10 cellular contexts compared by ENCODE assay signal in the genomic region with DNA sequence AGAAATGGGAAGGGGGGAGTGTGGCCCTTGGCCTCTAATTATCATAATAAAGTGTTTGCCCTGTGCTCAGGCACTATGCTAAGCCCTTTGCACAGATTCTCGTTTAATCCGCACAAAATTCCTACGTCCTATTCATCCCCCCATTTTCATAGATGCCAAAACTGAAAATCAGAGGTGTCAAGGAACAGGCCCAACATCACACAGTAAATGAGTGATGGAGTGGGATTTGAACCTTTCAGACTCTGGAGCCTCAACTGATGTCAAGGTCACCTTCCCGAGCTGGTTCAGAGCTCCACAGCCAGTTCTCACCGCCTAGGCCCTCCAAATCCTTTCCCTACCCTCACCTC.
DNase-seq lines count a peak whose midpoint lies in the region; ATAC-seq and TF ChIP-seq lines count a peak whose summit lies in the region.
"Had no signal": no experiment of that assay in that cellular context is flagged by ENCODE, and none has a peak within 500 bp of the region (broad histone marks: within the 10 kb centered on the region; RNA-seq: fewer than 3 reads in every experiment).

No MANE protein-coding gene starts in this region.

- no peaks in the 10 kb centered on the region for H3K9me3 Mint-ChIP-seq in natural killer cell
- H3K9me3 Mint-ChIP-seq: activated T-cell treated with anti-CD3 and anti-CD28 coated beads, Interleukin-2, amount 50 U/mL, for 4 hours; CD8-positive, alpha-beta memory T cell had no signal

- H3K4me3 ChIP-seq in heart left ventricle (peak overlapping the region in 2 of 12 donors; percentile 14 to 20), colonic mucosa (no peak overlapping the region), vagina (peak overlapping the region in 1 of 2 donors; percentile 33)

- TF ChIP-seq CTCF in heart left ventricle (IDR thresholded peaks at IDR 0.05) (no peak), colonic mucosa (IDR thresholded peaks at IDR 0.05) (no peak), natural killer cell (IDR thresholded peaks at IDR 0.05) (no peak), vagina (IDR thresholded peaks at IDR 0.05) (no peak)

- no peaks in the 10 kb centered on the region for H3K9me3 ChIP-seq in heart left ventricle
- no peaks in the 10 kb centered on the region for H3K9me3 ChIP-seq in colonic mucosa
- no peaks in the 10 kb centered on the region for H3K9me3 ChIP-seq in vagina

- H3K4me3 Mint-ChIP-seq in natural killer cell = no peak overlapping the region
- H3K4me3 Mint-ChIP-seq: activated T-cell treated with anti-CD3 and anti-CD28 coated beads, Interleukin-2, amount 50 U/mL, for 4 hours had no signal

- H3K27ac ChIP-seq in heart left ventricle (peak overlapping the region in 11 of 12 donors; percentile 77 to 89 (median 80)), colonic mucosa (peak overlapping the region; percentile 68), vagina (peak overlapping the region; percentile 80)

- ATAC-seq in heart left ventricle = no peak
- no peak for ATAC-seq in left cardiac atrium
- ATAC-seq in natural killer cell = no peak
- ATAC-seq in GM21619 (IDR thresholded peaks at IDR 0.05; ENCODE audit: unreplicated experiment) = no peak
- ATAC-seq in GM18870 (IDR thresholded peaks at IDR 0.05; ENCODE audit: unreplicated experiment) = no peak

- intact Hi-C loops in heart left ventricle (cut with DNase I) (loop anchor here in 7 of 10 donors (1.0 to 10.0 kb wide), 8 partner anchors 29 to 107 kb away; partner anchors contain the start of gene IRF2BPL (in 1 of the 7)), left cardiac atrium (cut with DNase I) (no loop called here), colonic mucosa (cut with DNase I) (no loop called here), natural killer cell (cut with micrococcal nuclease) (loop anchor here (1.0 kb wide), 1 partner anchor 13 kb away; no protein-coding TSS in a partner anchor), vagina (cut with DNase I) (no loop called here)

- peak overlapping the region; percentile 89 for H3K27ac Mint-ChIP-seq in natural killer cell

- H3K36me3 ChIP-seq in heart left ventricle (no peaks in the 10 kb centered on the region), colonic mucosa (no peaks in the 10 kb centered on the region), vagina (no peaks in the 10 kb centered on the region)

- no peak for DNase-seq in heart left ventricle
- no peak for DNase-seq in left cardiac atrium
- DNase-seq in colonic mucosa = no peak
- no peak for DNase-seq in natural killer cell
- DNase-seq in vagina (ENCODE audit: extremely low spot score in 2 of 2) = no peak
- no peak for DNase-seq in CD1c-positive myeloid dendritic cell (ENCODE audit: extremely low spot score)

- peaks cover 13 to 23% of the 10 kb centered on the region in 2 donors for H3K4me1 Mint-ChIP-seq in natural killer cell

- 38 to 59% (median 53%) methylated on average over 5 of the region's 5 CpGs for WGBS in heart left ventricle, 4 donors

- no peaks in the 10 kb centered on the region for H3K36me3 Mint-ChIP-seq in natural killer cell
- H3K36me3 Mint-ChIP-seq: CD8-positive, alpha-beta memory T cell had no signal

- TF ChIP-seq POLR2A in heart left ventricle (IDR thresholded peaks at IDR 0.05) (no peak), vagina (IDR thresholded peaks at IDR 0.05) (no peak)

- peak overlapping the region; percentile 6 to 68 for H3K9ac ChIP-seq in colonic mucosa (ENCODE audit: low read depth in 2 of 2, low read length in 2 of 2)

- no peaks in the 10 kb centered on the region for H3K27me3 Mint-ChIP-seq in natural killer cell (ENCODE audit: low read depth in 2 of 2)

- no peaks in the 10 kb centered on the region for H3K27me3 ChIP-seq in heart left ventricle
- H3K27me3 ChIP-seq in colonic mucosa = no peaks in the 10 kb centered on the region
- no peaks in the 10 kb centered on the region for H3K27me3 ChIP-seq in vagina

- peaks cover 5 to 50% (median 39%) of the 10 kb centered on the region in 12 donors for H3K4me1 ChIP-seq in heart left ventricle
- H3K4me1 ChIP-seq in colonic mucosa = peaks cover 11% of the 10 kb centered on the region
- peaks cover 47% of the 10 kb centered on the region for H3K4me1 ChIP-seq in vagina

Comparison
In these comparisons a context has a peak if more than half of its experiments do, and no peak if none do; other contexts are left out.
1. intact Hi-C loops: an anchor here in heart left ventricle (1.0 to 10.0 kb wide) and natural killer cell (1.0 kb wide); none called in left cardiac atrium, colonic mucosa and vagina.